In the genomic region with DNA sequence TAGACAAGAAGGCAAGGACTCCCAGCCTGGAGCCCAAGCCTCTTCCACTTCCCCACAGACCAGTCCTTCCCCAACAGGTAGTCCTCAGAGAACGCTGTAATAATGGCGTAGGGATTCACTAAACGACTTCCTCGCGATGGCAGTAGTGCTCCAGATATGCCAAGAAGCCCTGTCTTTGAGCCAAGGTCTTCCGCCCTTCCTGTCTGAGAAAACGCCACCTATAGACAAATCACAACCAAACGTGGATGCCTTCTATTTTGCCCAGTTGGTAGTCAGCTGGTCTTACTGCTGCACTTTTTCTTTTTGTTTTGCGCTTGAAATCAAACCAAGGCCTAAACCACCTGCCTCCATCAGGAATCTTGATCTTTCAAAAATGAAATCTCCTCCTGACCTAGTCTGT, we compare ENCODE assay signal across 8 cellular contexts.
A peak's percentile ranks its signal among the peaks of the same experiment; 100 is the strongest.
DNase-seq lines count a peak whose midpoint lies in the region; ATAC-seq and TF ChIP-seq lines count a peak whose summit lies in the region.

No MANE protein-coding gene starts in this region.

- H3K27me3 Mint-ChIP-seq in activated naive CD8-positive, alpha-beta T cell treated with anti-CD3 and anti-CD28 coated beads, Interleukin-2, amount 50 U/mL, for 24 hours, result no peaks in the 10 kb centered on the region

- H3K4me3 Mint-ChIP-seq in activated naive CD8-positive, alpha-beta T cell treated with anti-CD3 and anti-CD28 coated beads, Interleukin-2, amount 50 U/mL, for 24 hours, result no peak overlapping the region

- TF ChIP-seq CTCF in LNCAP (IDR thresholded peaks at IDR 0.05), result peak; percentile 50
- no peak for TF ChIP-seq CTCF in omental fat pad (IDR thresholded peaks at IDR 0.05)

- DNase-seq in NCI-H510A treated with DMSO at 0.1 percent for 48 hours (lab: John Stamatoyannopoulos, UW) (peak; percentile 3), NCI-H510A (lab: John Stamatoyannopoulos, UW) (no peak), amniotic stem cell (lab: John Stamatoyannopoulos, UW) (peak; percentile 16), omental fat pad (ENCODE audit: low spot score) (no peak), D341Med (ENCODE audit: low spot score) (no peak)
- DNase-seq in activated naive CD8-positive, alpha-beta T cell treated with anti-CD3 and anti-CD28 coated beads, Interleukin-2, amount 50 U/mL, for 24 hours, result no peak

- no peaks in the 10 kb centered on the region for H3K9me3 Mint-ChIP-seq in activated naive CD8-positive, alpha-beta T cell treated with anti-CD3 and anti-CD28 coated beads, Interleukin-2, amount 50 U/mL, for 24 hours

- H3K36me3 Mint-ChIP-seq in activated naive CD8-positive, alpha-beta T cell treated with anti-CD3 and anti-CD28 coated beads, Interleukin-2, amount 50 U/mL, for 24 hours (ENCODE audit: low read depth), result peaks cover 5% of the 10 kb centered on the region

- no peaks in the 10 kb centered on the region for H3K4me1 Mint-ChIP-seq in activated naive CD8-positive, alpha-beta T cell treated with anti-CD3 and anti-CD28 coated beads, Interleukin-2, amount 50 U/mL, for 24 hours

- H3K27ac Mint-ChIP-seq in activated naive CD8-positive, alpha-beta T cell treated with anti-CD3 and anti-CD28 coated beads, Interleukin-2, amount 50 U/mL, for 24 hours, result no peak overlapping the region

- ATAC-seq in omental fat pad (ENCODE audit: low FRiP score) (peak; percentile 84), GM21390 (IDR thresholded peaks at IDR 0.05; ENCODE audit: unreplicated experiment) (no peak)
- no peak for ATAC-seq in activated naive CD8-positive, alpha-beta T cell treated with anti-CD3 and anti-CD28 coated beads, Interleukin-2, amount 50 U/mL, for 24 hours

Comparison
In these comparisons a context has a peak if more than half of its experiments do, and no peak if none do; other contexts are left out.
1. DNase-seq: peak in NCI-H510A treated with DMSO at 0.1 percent for 48 hours (single experiment) and amniotic stem cell (single experiment); none in NCI-H510A (single experiment), omental fat pad (single experiment), D341Med (single experiment) and activated naive CD8-positive, alpha-beta T cell treated with anti-CD3 and anti-CD28 coated beads, Interleukin-2, amount 50 U/mL, for 24 hours (single experiment).